9 cellular contexts compared by ENCODE assay signal in the genomic region with DNA sequence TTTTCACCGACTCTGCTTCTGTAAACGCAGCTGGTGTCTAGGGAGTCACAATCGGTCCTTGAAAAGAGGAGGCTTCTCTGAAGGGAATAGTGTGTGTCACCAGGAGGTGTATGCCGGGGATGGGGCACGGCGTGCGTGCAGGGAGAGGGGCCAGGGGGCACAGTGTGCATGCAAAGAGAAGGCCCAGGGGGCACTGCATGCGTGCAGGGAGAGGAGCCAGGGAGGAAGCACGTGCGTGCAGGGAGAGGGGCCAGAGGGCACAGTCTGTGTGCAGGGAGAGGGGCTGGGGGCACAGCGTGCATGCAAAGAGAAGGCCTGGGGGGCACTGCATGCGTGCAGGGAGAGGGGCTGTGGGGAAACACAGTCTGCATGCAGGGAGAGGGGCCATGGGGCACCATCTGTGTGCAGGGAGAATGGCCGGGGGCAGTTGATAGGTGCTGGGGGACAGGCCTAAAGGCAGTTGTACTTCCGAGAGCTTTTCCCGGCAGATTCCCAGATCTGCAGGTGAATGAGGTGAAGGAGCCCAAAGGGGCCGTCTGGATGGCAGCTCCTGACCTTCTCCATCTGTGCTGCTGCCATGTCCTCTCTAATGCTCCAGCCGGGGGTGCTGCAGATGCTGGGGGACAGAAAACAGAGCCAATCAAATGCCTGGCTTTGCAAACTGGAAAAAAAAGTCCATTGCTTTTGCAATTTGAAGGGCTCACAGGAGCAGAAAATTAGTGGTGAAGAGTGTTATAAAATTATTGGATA. TPM values are rescaled to one million over a fixed set of nuclear protein-coding genes. Genes with fewer than 3 reads are reported as not detected.
A peak's percentile ranks its signal among the peaks of the same experiment; 100 is the strongest.
DNase-seq lines count a peak whose midpoint lies in the region; ATAC-seq and TF ChIP-seq lines count a peak whose summit lies in the region.
"Had no signal": no experiment of that assay in that cellular context is flagged by ENCODE, and none has a peak within 500 bp of the region (broad histone marks: within the 10 kb centered on the region; RNA-seq: fewer than 3 reads in every experiment).

No MANE protein-coding gene starts in this region.

- H3K36me3 ChIP-seq in esophagus squamous epithelium, result no peaks in the 10 kb centered on the region

- peak in 1 of 2 donors; percentile 15 for ATAC-seq in activated naive CD4-positive, alpha-beta T cell treated with anti-CD3 and anti-CD28 coated beads, Interleukin-2, amount 50 U/mL, for 72 hours
- no peak for ATAC-seq in effector memory CD8-positive, alpha-beta T cell (replicated peaks)
- no peak for ATAC-seq in stimulated activated effector memory CD8-positive, alpha-beta T cell treated with anti-CD3 and anti-CD28 coated beads, Interleukin-12 subunit alpha, Interleukin-12 subunit beta, amount 100 ng/mL, for 72 hours

- H3K4me1 Mint-ChIP-seq in activated naive CD4-positive, alpha-beta T cell treated with anti-CD3 and anti-CD28 coated beads for 36 hours (ENCODE audit: low read depth), result peaks cover 33% of the 10 kb centered on the region
- peaks cover 18 to 31% of the 10 kb centered on the region in 2 donors for H3K4me1 Mint-ChIP-seq in effector memory CD8-positive, alpha-beta T cell (ENCODE audit: low read depth in 2 of 2)
- H3K4me1 Mint-ChIP-seq in stimulated activated effector memory CD8-positive, alpha-beta T cell treated with anti-CD3 and anti-CD28 coated beads, Interleukin-12 subunit alpha, Interleukin-12 subunit beta, amount 100 ng/mL, for 72 hours, result peaks cover 47% of the 10 kb centered on the region

- H3K27me3 ChIP-seq in esophagus squamous epithelium, result no peaks in the 10 kb centered on the region
- H3K27me3 ChIP-seq: testis had no signal

- H3K36me3 Mint-ChIP-seq in activated naive CD4-positive, alpha-beta T cell treated with anti-CD3 and anti-CD28 coated beads, Interleukin-2, amount 50 U/mL, for 72 hours, result no peaks in the 10 kb centered on the region
- H3K36me3 Mint-ChIP-seq in activated naive CD4-positive, alpha-beta T cell treated with anti-CD3 and anti-CD28 coated beads for 36 hours (ENCODE audit: low read depth), result no peaks in the 10 kb centered on the region
- H3K36me3 Mint-ChIP-seq in effector memory CD8-positive, alpha-beta T cell (ENCODE audit: insufficient read depth), result peaks cover 18% of the 10 kb centered on the region
- no peaks in the 10 kb centered on the region for H3K36me3 Mint-ChIP-seq in stimulated activated effector memory CD8-positive, alpha-beta T cell treated with anti-CD3 and anti-CD28 coated beads, Interleukin-12 subunit alpha, Interleukin-12 subunit beta, amount 100 ng/mL, for 72 hours

- no peak overlapping the region for H3K4me3 ChIP-seq in esophagus squamous epithelium
- H3K4me3 ChIP-seq: testis had no signal

- 64 to 75% methylated on average over 13 to 15 of the region's 17 CpGs for WGBS in esophagus squamous epithelium, 2 donors

- no peak overlapping the region for H3K27ac ChIP-seq in esophagus squamous epithelium
- H3K27ac ChIP-seq: testis had no signal

- no peaks in the 10 kb centered on the region for H3K27me3 Mint-ChIP-seq in activated naive CD4-positive, alpha-beta T cell treated with anti-CD3 and anti-CD28 coated beads for 36 hours (ENCODE audit: low read depth)
- H3K27me3 Mint-ChIP-seq in effector memory CD8-positive, alpha-beta T cell, result no peaks in the 10 kb centered on the region

- CTCF ChIA-PET in activated naive CD4-positive, alpha-beta T cell treated with anti-CD3 and anti-CD28 coated beads for 36 hours (lab: Charles Lee), result interaction anchor here (1.0 to 2.0 kb wide), 4 partner anchors 14 to 147 kb away, joined by 3 to 10 read pairs (median 4); no protein-coding TSS in a partner anchor

- no peak overlapping the region for H3K4me3 Mint-ChIP-seq in activated naive CD4-positive, alpha-beta T cell treated with anti-CD3 and anti-CD28 coated beads for 36 hours
- peak overlapping the region; percentile 13 to 51 for H3K4me3 Mint-ChIP-seq in effector memory CD8-positive, alpha-beta T cell
- peak overlapping the region; percentile 26 for H3K4me3 Mint-ChIP-seq in stimulated activated effector memory CD8-positive, alpha-beta T cell treated with anti-CD3 and anti-CD28 coated beads, Interleukin-12 subunit alpha, Interleukin-12 subunit beta, amount 100 ng/mL, for 72 hours

- DNase-seq in activated naive CD4-positive, alpha-beta T cell treated with anti-CD3 and anti-CD28 coated beads, Interleukin-2, amount 50 U/mL, for 72 hours (ENCODE audit: low spot score in 2 of 2), result no peak
- no peak for DNase-seq in activated naive CD4-positive, alpha-beta T cell treated with anti-CD3 and anti-CD28 coated beads for 36 hours
- DNase-seq in NCI-H146 (lab: John Stamatoyannopoulos, UW) (peak; percentile 80), GDM1 (lab: John Stamatoyannopoulos, UW) (no peak), NAMALWA (ENCODE audit: low spot score) (no peak), esophagus squamous epithelium (lab: John Stamatoyannopoulos, UW) (no peak)
- no peak for DNase-seq in effector memory CD8-positive, alpha-beta T cell
- no peak for DNase-seq in stimulated activated effector memory CD8-positive, alpha-beta T cell treated with anti-CD3 and anti-CD28 coated beads, Interleukin-12 subunit alpha, Interleukin-12 subunit beta, amount 100 ng/mL, for 72 hours (ENCODE audit: low spot score in 2 of 2)
- DNase-seq: testis had no signal

- peaks cover 0 to 39% (median 3%) of the 10 kb centered on the region in 3 donors for H3K4me1 ChIP-seq in esophagus squamous epithelium

- intact Hi-C loops in activated naive CD4-positive, alpha-beta T cell treated with anti-CD3 and anti-CD28 coated beads for 36 hours (cut with micrococcal nuclease), result no loop called here
- intact Hi-C loops in esophagus squamous epithelium (cut with DNase I), result no loop called here

- TF ChIP-seq CTCF in esophagus squamous epithelium (IDR thresholded peaks at IDR 0.05), result no peak

- TF ChIP-seq POLR2A in esophagus squamous epithelium (IDR thresholded peaks at IDR 0.05), result no peak

- no peaks in the 10 kb centered on the region for H3K9me3 ChIP-seq in esophagus squamous epithelium
- H3K9me3 ChIP-seq: testis had no signal

- peak overlapping the region; percentile 23 to 78 for H3K27ac Mint-ChIP-seq in activated naive CD4-positive, alpha-beta T cell treated with anti-CD3 and anti-CD28 coated beads, Interleukin-2, amount 50 U/mL, for 72 hours
- H3K27ac Mint-ChIP-seq in activated naive CD4-positive, alpha-beta T cell treated with anti-CD3 and anti-CD28 coated beads for 36 hours, result no peak overlapping the region
- peak overlapping the region; percentile 67 to 73 for H3K27ac Mint-ChIP-seq in effector memory CD8-positive, alpha-beta T cell
- H3K27ac Mint-ChIP-seq in stimulated activated effector memory CD8-positive, alpha-beta T cell treated with anti-CD3 and anti-CD28 coated beads, Interleukin-12 subunit alpha, Interleukin-12 subunit beta, amount 100 ng/mL, for 72 hours, result peak overlapping the region; percentile 84

- H3K9me3 Mint-ChIP-seq in activated naive CD4-positive, alpha-beta T cell treated with anti-CD3 and anti-CD28 coated beads, Interleukin-2, amount 50 U/mL, for 72 hours, result no peaks in the 10 kb centered on the region
- H3K9me3 Mint-ChIP-seq in activated naive CD4-positive, alpha-beta T cell treated with anti-CD3 and anti-CD28 coated beads for 36 hours, result no peaks in the 10 kb centered on the region
- H3K9me3 Mint-ChIP-seq in effector memory CD8-positive, alpha-beta T cell, result no peaks in the 10 kb centered on the region
- no peaks in the 10 kb centered on the region for H3K9me3 Mint-ChIP-seq in stimulated activated effector memory CD8-positive, alpha-beta T cell treated with anti-CD3 and anti-CD28 coated beads, Interleukin-12 subunit alpha, Interleukin-12 subunit beta, amount 100 ng/mL, for 72 hours

RNA-seq across cellular contexts. Expression of a gene that starts 36.4 kb away (rescaled TPM):
- 10 to 100 TPM; 33.1 to 53.7 TPM for total RNA-seq in activated naive CD4-positive, alpha-beta T cell treated with anti-CD3 and anti-CD28 coated beads, Interleukin-2, amount 50 U/mL, for 72 hours
- total RNA-seq in activated naive CD4-positive, alpha-beta T cell treated with anti-CD3 and anti-CD28 coated beads for 36 hours, result 10 to 100 TPM; 24.7 to 25.6 TPM
- total RNA-seq in esophagus squamous epithelium, result 10 to 100 TPM in 3 of 4 donors, 1 to 10 TPM in 1; 9.6 to 20.0 (median 16.1) TPM
